In the genomic region with DNA sequence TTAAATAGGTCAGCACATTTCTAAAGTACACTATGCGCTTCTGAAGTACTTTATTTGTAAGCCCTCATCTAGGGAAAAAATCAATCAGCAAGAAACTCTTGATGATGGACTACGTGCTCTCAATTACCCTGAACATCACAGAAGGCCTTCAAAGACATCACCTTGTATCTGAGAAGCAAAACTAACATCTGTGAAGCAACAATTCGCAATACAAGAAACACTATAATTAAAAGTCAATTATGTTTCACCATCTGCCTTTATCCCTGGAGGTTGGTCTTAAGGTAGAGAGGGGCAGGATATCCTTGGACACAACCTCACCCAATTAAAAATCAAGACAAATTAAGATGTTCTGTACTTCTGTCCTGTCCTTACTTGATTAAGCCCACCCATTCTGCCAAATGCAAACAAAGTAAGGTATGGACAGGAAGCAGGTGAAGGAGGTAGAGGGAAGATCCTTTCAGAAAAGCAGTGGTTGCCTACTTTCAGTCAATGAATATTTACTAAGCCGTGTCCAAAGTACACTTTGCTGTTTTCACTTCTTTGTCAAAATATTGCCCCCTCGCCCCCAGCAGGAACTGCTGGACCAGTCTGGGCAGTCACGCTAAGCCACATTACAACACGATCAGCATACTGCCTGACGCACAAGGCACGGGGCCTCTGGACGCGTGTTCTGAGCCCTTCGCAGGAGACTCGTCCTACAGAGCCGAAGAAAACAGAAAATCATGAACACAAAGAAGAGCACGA, we compare ENCODE assay signal across 1 cellular context.
A peak's percentile ranks its signal among the peaks of the same experiment; 100 is the strongest.
TF ChIP-seq lines count a peak whose summit lies in the region.

No MANE protein-coding gene starts in this region.

TF ChIP-seq in H1, 55 proteins besides CTCF, POLR2A, EP300 and RAD21:
- no peak for TF ChIP-seq KDM5A (IDR thresholded peaks at IDR 0.05; ENCODE audit: low read length)
- TF ChIP-seq EZH2 (IDR thresholded peaks at IDR 0.05; ENCODE audit: low read depth, low read length, severe bottlenecking) = no peak
- no peak for TF ChIP-seq SIRT6 (IDR thresholded peaks at IDR 0.05; ENCODE audit: low read length)
- TF ChIP-seq POLR2AphosphoS5 (IDR thresholded peaks at IDR 0.05; ENCODE audit: low read depth, low read length) = 0 out of 2 replicates have a peak, but pooled peaks have one; percentile 31
- TF ChIP-seq BRCA1 (IDR thresholded peaks at IDR 0.05; ENCODE audit: low read depth, low read length) = no peak
- TF ChIP-seq MAX (IDR thresholded peaks at IDR 0.05) = peak; percentile 78
- no peak for TF ChIP-seq RFX5 (IDR thresholded peaks at IDR 0.05; ENCODE audit: borderline replicate concordance, low read depth, low read length)
- TF ChIP-seq MAFK (IDR thresholded peaks at IDR 0.05; ENCODE audit: low read depth, low read length) = no peak
- TF ChIP-seq CREB1 (IDR thresholded peaks at IDR 0.05) = 0 out of 2 replicates have a peak, but pooled peaks have one; percentile 15
- TF ChIP-seq ZNF274 (IDR thresholded peaks at IDR 0.05; ENCODE audit: borderline replicate concordance, extremely low read depth, low read length) = no peak
- TF ChIP-seq SAP30 (IDR thresholded peaks at IDR 0.05; ENCODE audit: insufficient read depth, insufficient replicate concordance, low read length) = peak; percentile 90
- peak; percentile 23 for TF ChIP-seq ASH2L (IDR thresholded peaks at IDR 0.05; ENCODE audit: low read length)
- no peak for TF ChIP-seq RXRA (IDR thresholded peaks at IDR 0.05; ENCODE audit: insufficient read depth, low read depth, low read length)
- no peak for TF ChIP-seq JUN (IDR thresholded peaks at IDR 0.05; ENCODE audit: low read depth, low read length)
- TF ChIP-seq, protein P1, sequence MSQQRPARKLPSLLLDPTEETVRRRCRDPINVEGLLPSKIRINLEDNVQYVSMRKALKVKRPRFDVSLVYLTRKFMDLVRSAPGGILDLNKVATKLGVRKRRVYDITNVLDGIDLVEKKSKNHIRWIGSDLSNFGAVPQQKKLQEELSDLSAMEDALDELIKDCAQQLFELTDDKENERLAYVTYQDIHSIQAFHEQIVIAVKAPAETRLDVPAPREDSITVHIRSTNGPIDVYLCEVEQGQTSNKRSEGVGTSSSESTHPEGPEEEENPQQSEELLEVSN (IDR thresholded peaks at IDR 0.05) = no peak; the same call in 1 of the 2 replicates
- no peak for TF ChIP-seq SP2 (IDR thresholded peaks at IDR 0.05; ENCODE audit: low read length)
